ENCODE assay signal across 1 cellular context in the genomic region with DNA sequence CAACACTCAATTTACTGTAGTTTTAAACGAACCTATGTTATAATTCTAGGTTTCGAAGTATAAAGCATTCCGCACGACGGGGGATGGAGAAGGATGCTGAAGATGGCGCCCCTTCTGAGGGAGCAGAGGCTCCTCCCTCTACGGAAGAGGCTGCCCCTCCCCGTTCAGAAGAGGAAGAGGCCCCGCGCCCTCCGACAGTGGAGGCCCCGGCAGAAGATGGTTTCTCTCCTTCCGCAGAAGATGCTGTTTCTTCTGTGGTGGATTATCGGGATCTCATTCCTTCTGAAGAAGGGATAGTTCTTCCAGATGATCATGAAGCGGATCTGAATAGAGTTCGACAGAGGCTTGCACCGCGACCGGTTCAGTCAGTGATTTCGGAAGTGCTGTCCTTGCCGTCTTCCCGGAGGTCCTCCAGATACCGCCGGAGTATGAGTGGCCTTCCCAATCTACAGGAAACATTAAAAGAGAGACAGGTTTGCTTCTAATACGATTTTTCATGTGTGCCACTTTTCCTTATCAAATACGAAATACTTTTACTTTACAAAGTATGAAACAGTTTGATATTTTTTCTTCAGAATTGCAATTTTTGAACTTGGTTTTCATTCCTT.
TF ChIP-seq lines count a peak whose summit lies in the region.

No MANE protein-coding gene starts in this region.

TF ChIP-seq in K562, 482 proteins besides CTCF, POLR2A, EP300 and RAD21 (continued from another document):
- TF ChIP-seq HDAC1 (IDR thresholded peaks at IDR 0.05) (peak in 1 of 2 experiments; percentile 65; a peak in 1 of 4 replicates), SAP30 (IDR thresholded peaks at IDR 0.05; ENCODE audit: borderline replicate concordance, insufficient read depth, low read depth, low read length, poor library complexity, severe bottlenecking) (peak; percentile 44), MCM7 (IDR thresholded peaks at IDR 0.05) (no peak), ATF1 (CRISPR knock-in tag; IDR thresholded peaks at IDR 0.05) (no peak), ATF1 (tag; IDR thresholded peaks at IDR 0.05) (no peak)
- TF ChIP-seq, protein P1, sequence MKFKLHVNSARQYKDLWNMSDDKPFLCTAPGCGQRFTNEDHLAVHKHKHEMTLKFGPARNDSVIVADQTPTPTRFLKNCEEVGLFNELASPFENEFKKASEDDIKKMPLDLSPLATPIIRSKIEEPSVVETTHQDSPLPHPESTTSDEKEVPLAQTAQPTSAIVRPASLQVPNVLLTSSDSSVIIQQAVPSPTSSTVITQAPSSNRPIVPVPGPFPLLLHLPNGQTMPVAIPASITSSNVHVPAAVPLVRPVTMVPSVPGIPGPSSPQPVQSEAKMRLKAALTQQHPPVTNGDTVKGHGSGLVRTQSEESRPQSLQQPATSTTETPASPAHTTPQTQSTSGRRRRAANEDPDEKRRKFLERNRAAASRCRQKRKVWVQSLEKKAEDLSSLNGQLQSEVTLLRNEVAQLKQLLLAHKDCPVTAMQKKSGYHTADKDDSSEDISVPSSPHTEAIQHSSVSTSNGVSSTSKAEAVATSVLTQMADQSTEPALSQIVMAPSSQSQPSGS (CRISPR knock-in tag; IDR thresholded peaks at IDR 0.05), result no peak
TF ChIP-seq in K562: peak in this region for 60.
